Comparison of ENCODE assay signal across 8 cellular contexts in genomic region chr3:49017978-49018706, GRCh38. TPM values are rescaled to one million over a fixed set of nuclear protein-coding genes. Genes with fewer than 3 reads are reported as not detected.
A peak's percentile ranks its signal among the peaks of the same experiment; 100 is the strongest.
DNase-seq lines count a peak whose midpoint lies in the region; ATAC-seq and TF ChIP-seq lines count a peak whose summit lies in the region.

A gene with protein sequence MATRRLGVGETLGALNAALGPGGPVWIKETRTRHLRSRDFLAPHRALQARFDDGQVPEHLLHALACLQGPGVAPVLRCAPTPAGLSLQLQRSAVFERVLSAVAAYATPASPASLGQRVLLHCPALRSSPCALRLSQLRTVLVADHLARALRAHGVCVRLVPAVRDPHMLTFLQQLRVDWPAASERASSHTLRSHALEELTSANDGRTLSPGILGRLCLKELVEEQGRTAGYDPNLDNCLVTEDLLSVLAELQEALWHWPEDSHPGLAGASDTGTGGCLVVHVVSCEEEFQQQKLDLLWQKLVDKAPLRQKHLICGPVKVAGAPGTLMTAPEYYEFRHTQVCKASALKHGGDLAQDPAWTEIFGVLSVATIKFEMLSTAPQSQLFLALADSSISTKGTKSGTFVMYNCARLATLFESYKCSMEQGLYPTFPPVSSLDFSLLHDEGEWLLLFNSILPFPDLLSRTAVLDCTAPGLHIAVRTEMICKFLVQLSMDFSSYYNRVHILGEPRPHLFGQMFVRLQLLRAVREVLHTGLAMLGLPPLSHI (minus strand): TSS chr3:49018580. CDS start chr3:49018564, 16 bp downstream.

- H3K4me3 ChIP-seq in GM23248 (peak within 1 kb of the TSS; percentile 84), ectodermal cell (ENCODE audit: insufficient read depth, low read depth, low read length) (peak within 1 kb of the TSS; percentile 90), right lobe of liver (peak within 1 kb of the TSS; percentile 88 to 91 (median 89))

- H3K4me1 Mint-ChIP-seq in activated CD4-positive, alpha-beta memory T cell treated with anti-CD3 and anti-CD28 coated beads for 36 hours (ENCODE audit: low read depth): peaks cover 34% of the 10 kb centered on the region

- CTCF ChIA-PET in activated CD4-positive, alpha-beta memory T cell treated with anti-CD3 and anti-CD28 coated beads for 36 hours (lab: Charles Lee): interaction anchor here (0.9 to 3.8 kb wide), 4 partner anchors 9 to 29 kb away, joined by 3 to 30 read pairs (median 14); partner anchors contain the start of genes P4HTM and WDR6

- H3K27me3 ChIP-seq in GM23248 (replicated peaks; ENCODE audit: insufficient read depth): no peaks in the 10 kb centered on the region
- no peaks in the 10 kb centered on the region for H3K27me3 ChIP-seq in ectodermal cell (ENCODE audit: control insufficient read depth, insufficient read depth, low read length, poor library complexity, severe bottlenecking)
- H3K27me3 ChIP-seq in right lobe of liver: no peaks in the 10 kb centered on the region

- intact Hi-C loops in activated CD4-positive, alpha-beta memory T cell treated with anti-CD3 and anti-CD28 coated beads for 36 hours (cut with micrococcal nuclease): no loop called here
- intact Hi-C loops in right lobe of liver (cut with DNase I): no loop called here

- 1% methylated on average over 74 to 85 of the region's 85 CpGs for WGBS in GM23248 (ENCODE audit: low coverage in 1 of 2, low lambda C conversion rate in 2 of 2, missing lambda C conversion rate in 2 of 2), 2 experiments
- 1% methylated on average over 85 of the region's 85 CpGs for WGBS in ectodermal cell, 2 experiments
- under 1% methylated on average over 24 of the region's 85 CpGs for WGBS in right lobe of liver (ENCODE audit: insufficient coverage, low coverage, low lambda C conversion rate, missing lambda C conversion rate)

- TF ChIP-seq CTCF in right lobe of liver (IDR thresholded peaks at IDR 0.05): no peak

- H3K4me1 ChIP-seq in GM23248 (ENCODE audit: insufficient read depth): peaks cover 3% of the 10 kb centered on the region; the same call in 1 of the 2 replicates
- peaks cover 14% of the 10 kb centered on the region for H3K4me1 ChIP-seq in ectodermal cell (ENCODE audit: control insufficient read depth, insufficient read depth, low read length)
- peaks cover 0 to 29% (median 11%) of the 10 kb centered on the region in 4 donors for H3K4me1 ChIP-seq in right lobe of liver

- no peaks in the 10 kb centered on the region for H3K27me3 Mint-ChIP-seq in activated CD4-positive, alpha-beta memory T cell treated with anti-CD3 and anti-CD28 coated beads for 36 hours

- no peaks in the 10 kb centered on the region for H3K9me2 ChIP-seq in GM23248 (ENCODE audit: insufficient read depth)

- peak; percentile 35 for TF ChIP-seq POLR2A in right lobe of liver (IDR thresholded peaks at IDR 0.05)

- peaks cover 23% of the 10 kb centered on the region for H3F3A ChIP-seq in GM23248 (ENCODE audit: insufficient read depth)

- no peaks in the 10 kb centered on the region for H3K9me3 ChIP-seq in GM23248 (ENCODE audit: low read depth)
- H3K9me3 ChIP-seq in ectodermal cell (ENCODE audit: control insufficient read depth, low read length): no peaks in the 10 kb centered on the region
- H3K9me3 ChIP-seq in right lobe of liver: no peaks in the 10 kb centered on the region

- POLR2A ChIA-PET in activated CD4-positive, alpha-beta memory T cell treated with anti-CD3 and anti-CD28 coated beads for 36 hours (lab: Charles Lee): interaction anchor here (1.5 to 9.7 kb wide), 3 partner anchors 9 to 76 kb away, joined by 5 to 135 read pairs (median 26); partner anchors contain the start of genes P4HTM, QRICH1 and WDR6

- peaks cover 24% of the 10 kb centered on the region for H3K36me3 Mint-ChIP-seq in activated CD4-positive, alpha-beta memory T cell treated with anti-CD3 and anti-CD28 coated beads for 36 hours

- H3K27ac Mint-ChIP-seq in activated CD4-positive, alpha-beta memory T cell treated with anti-CD3 and anti-CD28 coated beads for 36 hours: peak within 1 kb of the TSS; percentile 86

- DNase-seq in ACHN (peak; percentile 61), GM23248 (peak; percentile 88), NCI-H82 treated with DMSO at 0.1 percent for 48 hours (lab: John Stamatoyannopoulos, UW; ENCODE audit: unreplicated experiment) (peak; percentile 9), right lobe of liver (peak; percentile 73 to 79 (median 75))
- peak; percentile 73 for DNase-seq in activated CD4-positive, alpha-beta memory T cell treated with anti-CD3 and anti-CD28 coated beads for 36 hours
- peak; percentile 17 to 48 (median 33) for DNase-seq in stimulated activated CD4-positive, alpha-beta T cell treated with anti-CD3 and anti-CD28 coated beads, TNF-alpha, amount 100 ng/mL, for 4 hours (ENCODE audit: low read depth in 3 of 3)

- peak within 1 kb of the TSS; percentile 97 for H3K4me3 Mint-ChIP-seq in activated CD4-positive, alpha-beta memory T cell treated with anti-CD3 and anti-CD28 coated beads for 36 hours

- no peaks in the 10 kb centered on the region for H4K20me1 ChIP-seq in GM23248 (ENCODE audit: insufficient read depth)

- H3K9me3 Mint-ChIP-seq in activated CD4-positive, alpha-beta memory T cell treated with anti-CD3 and anti-CD28 coated beads for 36 hours: no peaks in the 10 kb centered on the region

- H2AFZ ChIP-seq in GM23248: peak within 1 kb of the TSS; percentile 58

- H3K79me2 ChIP-seq in GM23248 (ENCODE audit: insufficient read depth): peaks cover 55% of the 10 kb centered on the region

- peak within 1 kb of the TSS; percentile 87 for H3K4me2 ChIP-seq in GM23248 (ENCODE audit: unreplicated experiment)

- H3K36me3 ChIP-seq in GM23248 (ENCODE audit: low read depth) (peaks cover 11% of the 10 kb centered on the region; the same call in 1 of the 2 replicates), ectodermal cell (ENCODE audit: control insufficient read depth, insufficient read depth, low read length) (peaks cover 33% of the 10 kb centered on the region), right lobe of liver (peaks cover 0 to 24% (median 10%) of the 10 kb centered on the region in 4 donors)

- H3K27ac ChIP-seq in GM23248: peak within 1 kb of the TSS; percentile 78
- H3K27ac ChIP-seq in ectodermal cell (ENCODE audit: insufficient read depth, low read depth, low read length, poor library complexity, severe bottlenecking): peak within 1 kb of the TSS; percentile 50
- peak within 1 kb of the TSS in 1 of 3 donors; percentile 65 for H3K27ac ChIP-seq in right lobe of liver

- in situ Hi-C loops in ACHN (cut with HindIII; ENCODE audit: low pct_ligation_motif_present, low pct_unique_long_range_greater_than_20kb, low sequenced_read_pairs): no loop called here
- in situ Hi-C loops in GM23248 (cut with MboI): no loop called here

- ATAC-seq in right lobe of liver (peak in 3 of 4 donors; percentile 1 to 8 (median 2)), HG02759 (IDR thresholded peaks at IDR 0.05; ENCODE audit: unreplicated experiment) (no peak)

- H3K9ac ChIP-seq in GM23248: peak within 1 kb of the TSS; percentile 85

RNA-seq across cellular contexts. Expression of the gene that starts here (rescaled TPM):
- 65.3 and 88.9 TPM in 2 replicates for total RNA-seq in GM23248 (2014; rRNA removed; shearing (Covaris generic))
- polyA plus RNA-seq in GM23248 (2016; fragmentation: Nextera tagmentation; extraction: Ambion mirVana): 40.2 and 43.3 TPM in 2 replicates
- total RNA-seq in activated CD4-positive, alpha-beta memory T cell treated with anti-CD3 and anti-CD28 coated beads for 36 hours: 10 to 100 TPM; 26.2 to 26.5 TPM
- 37.2 TPM for polyA plus RNA-seq in ectodermal cell (2013, experiment 1 of 4)
- 41.1 TPM for polyA plus RNA-seq in ectodermal cell (2013, experiment 2 of 4)
- polyA plus RNA-seq in ectodermal cell (2013, experiment 3 of 4): 38.4 TPM
- polyA plus RNA-seq in ectodermal cell (2013, experiment 4 of 4): 49.5 TPM
- 10 to 100 TPM in 2 of 6 experiments, 1 to 10 TPM in 4; 7.5 to 17.0 (median 8.1) TPM for total RNA-seq in right lobe of liver

Comparison
In these comparisons a context has a peak if more than half of its experiments do, and no peak if none do; other contexts are left out.
1. DNase-seq: peak in every context shown above with its lines; median percentile 88 in GM23248; 75 in right lobe of liver; 73 in activated CD4-positive, alpha-beta memory T cell treated with anti-CD3 and anti-CD28 coated beads for 36 hours; 61 in ACHN; 33 in stimulated activated CD4-positive, alpha-beta T cell treated with anti-CD3 and anti-CD28 coated beads, TNF-alpha, amount 100 ng/mL, for 4 hours; 9 in NCI-H82 treated with DMSO at 0.1 percent for 48 hours.